In the genomic region with DNA sequence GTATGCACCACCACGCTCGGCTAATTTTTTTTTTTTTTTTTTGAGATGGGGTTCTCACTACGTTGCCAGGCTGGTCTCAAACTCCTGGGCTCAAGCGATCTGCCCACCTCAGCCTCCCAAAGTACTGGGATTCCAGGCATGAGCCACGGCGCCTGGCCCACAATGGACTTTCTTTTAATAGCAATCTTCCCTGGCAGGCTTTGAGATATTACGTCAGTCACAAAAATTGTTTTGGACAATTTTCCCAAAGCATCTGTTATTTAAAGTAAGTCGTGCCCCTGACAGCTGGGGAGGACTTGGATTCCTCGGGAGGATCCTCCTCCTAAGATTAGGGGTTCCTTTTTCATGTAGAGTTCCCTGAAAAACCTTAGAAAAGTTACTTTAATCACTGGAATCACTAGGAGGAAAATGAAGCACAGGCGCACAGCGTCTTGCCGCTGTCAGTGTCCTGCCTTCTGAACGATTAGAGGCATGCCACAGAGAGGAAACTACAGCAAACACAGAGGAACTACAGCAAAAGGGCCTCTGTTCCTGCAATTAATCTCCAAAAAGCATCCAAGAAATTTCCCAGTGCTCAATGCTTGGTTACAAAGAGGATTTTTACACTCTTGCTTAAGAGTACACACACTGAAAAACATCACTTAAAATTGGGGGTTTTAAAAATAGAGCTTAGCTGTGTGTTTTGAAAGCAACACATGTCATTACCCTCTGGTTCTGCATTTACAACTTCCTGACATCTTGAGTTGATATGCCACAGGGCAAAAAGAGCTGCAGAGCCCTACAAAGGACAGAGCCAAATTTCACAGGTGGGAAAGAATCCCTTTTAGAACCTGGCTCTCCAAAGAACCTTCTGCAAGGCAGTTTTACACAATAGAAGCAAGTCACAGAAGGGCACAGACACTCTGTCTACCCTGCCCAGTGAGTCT, we compare ENCODE assay signal across 1 cellular context.
TF ChIP-seq lines count a peak whose summit lies in the region.

No MANE protein-coding gene starts in this region.

TF ChIP-seq in H1, 55 proteins besides CTCF, POLR2A, EP300 and RAD21:
- no peak for TF ChIP-seq SP4 (IDR thresholded peaks at IDR 0.05; ENCODE audit: low read length)
- no peak for TF ChIP-seq SIX5 (IDR thresholded peaks at IDR 0.05; ENCODE audit: low read depth, low read length)
- TF ChIP-seq RFX5 (IDR thresholded peaks at IDR 0.05; ENCODE audit: borderline replicate concordance, low read depth, low read length): no peak
- no peak for TF ChIP-seq GTF2F1 (IDR thresholded peaks at IDR 0.05; ENCODE audit: borderline replicate concordance, low read depth, low read length)
- TF ChIP-seq EGR1 (IDR thresholded peaks at IDR 0.05; ENCODE audit: borderline replicate concordance, low read depth, low read length): no peak
- TF ChIP-seq EZH2 (IDR thresholded peaks at IDR 0.05; ENCODE audit: low read depth, low read length, severe bottlenecking): no peak
- TF ChIP-seq CBX5 (IDR thresholded peaks at IDR 0.05; ENCODE audit: low read depth, low read length): no peak
- TF ChIP-seq, protein P1, sequence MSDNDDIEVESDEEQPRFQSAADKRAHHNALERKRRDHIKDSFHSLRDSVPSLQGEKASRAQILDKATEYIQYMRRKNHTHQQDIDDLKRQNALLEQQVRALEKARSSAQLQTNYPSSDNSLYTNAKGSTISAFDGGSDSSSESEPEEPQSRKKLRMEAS (IDR thresholded peaks at IDR 0.05): no peak
- no peak for TF ChIP-seq SIRT6 (IDR thresholded peaks at IDR 0.05; ENCODE audit: low read length)
- no peak for TF ChIP-seq NANOG (IDR thresholded peaks at IDR 0.05; ENCODE audit: insufficient read depth, low read depth, low read length, poor library complexity, severe bottlenecking)
- no peak for TF ChIP-seq SUZ12 (IDR thresholded peaks at IDR 0.05; ENCODE audit: low read length)
- TF ChIP-seq ASH2L (IDR thresholded peaks at IDR 0.05; ENCODE audit: low read length): no peak
- no peak for TF ChIP-seq HDAC2 (IDR thresholded peaks at IDR 0.05; ENCODE audit: borderline replicate concordance in 1 of 2, low read depth in 2 of 2, low read length in 2 of 2)
- TF ChIP-seq SRF (IDR thresholded peaks at IDR 0.05; ENCODE audit: low read depth, low read length): no peak
- TF ChIP-seq CTBP2 (IDR thresholded peaks at IDR 0.05; ENCODE audit: borderline replicate concordance, insufficient read depth, insufficient read length, low read length): no peak
- no peak for TF ChIP-seq PHF8 (conservative IDR thresholded peaks at IDR 0.05; ENCODE audit: low read depth, low read length)
